In genomic region chr2:196171248-196171871, GRCh38 we compare ENCODE assay signal across 8 cellular contexts. TPM values are rescaled to one million over a fixed set of nuclear protein-coding genes. Genes with fewer than 3 reads are reported as not detected.
DNase-seq lines count a peak whose midpoint lies in the region; FAIRE-seq and TF ChIP-seq lines count a peak whose summit lies in the region.

TSS of gene STK17B (minus strand) at chr2:196171578. CDS start at chr2:196163383, 8,195 bp downstream.

- H2AFZ ChIP-seq in neuron (ENCODE audit: low read depth, low read length), result peak within 1 kb of the TSS; percentile 90

- H3K36me3 ChIP-seq in SJCRH30, result peaks cover 27% of the 10 kb centered on the region
- no peaks in the 10 kb centered on the region for H3K36me3 ChIP-seq in neuron (ENCODE audit: insufficient read depth, low read length)

- H3K9me3 ChIP-seq in SJCRH30 (replicated peaks) (no peaks in the 10 kb centered on the region), neuron (ENCODE audit: low read length) (no peaks in the 10 kb centered on the region)

- H3K27me3 ChIP-seq in SJCRH30 (no peaks in the 10 kb centered on the region), neuron (ENCODE audit: insufficient read depth, low read length) (peaks cover 15% of the 10 kb centered on the region)

- DNase-seq in ELR (ENCODE audit: low read depth) (peak; percentile 97), H54 (ENCODE audit: insufficient read length, low spot score) (peak; percentile 90), M059J (ENCODE audit: low read depth) (peak; percentile 91), SJCRH30 (peak; percentile 99), foreskin melanocyte (peak; percentile 85), stromal cell of bone marrow (ENCODE audit: low read depth) (peak; percentile 85)
- DNase-seq in activated gamma-delta T cell treated with anti-CD3 and anti-CD28 coated beads, Interleukin-2, amount 50 U/mL, for 16 hours (ENCODE audit: low read depth), result peak; percentile 96

- peak; percentile 98 for TF ChIP-seq POLR2A in H54 (IDR thresholded peaks at IDR 0.05; ENCODE audit: low read depth, low read length)

- peak; percentile 78 for FAIRE-seq in H54 (lab: Jason Lieb, UNC)

- H3K4me3 ChIP-seq in SJCRH30 (peak within 1 kb of the TSS; percentile 99), neuron (ENCODE audit: low read length) (peak within 1 kb of the TSS; percentile 65)

- H3K4me1 ChIP-seq in SJCRH30 (peaks cover 31% of the 10 kb centered on the region), neuron (ENCODE audit: insufficient read depth, low read length) (peaks cover 8% of the 10 kb centered on the region)

- peak within 1 kb of the TSS; percentile 92 for H3K27ac ChIP-seq in SJCRH30

RNA-seq across cellular contexts. Expression of gene STK17B, which starts in this region (rescaled TPM):
- total RNA-seq in M059J (2014; rRNA removed; shearing (Covaris generic)), result 11.3 and 11.8 TPM in 2 replicates
- total RNA-seq in SJCRH30 (2014; rRNA removed; shearing (Covaris generic)), result 138 and 165 TPM in 2 replicates

Comparison
In these comparisons a context has a peak if more than half of its experiments do, and no peak if none do; other contexts are left out.
1. Peak in every context shown above with its lines: DNase-seq, H3K4me3 ChIP-seq and H3K27ac ChIP-seq.
2. RNA of gene STK17B (total RNA-seq): 138 to 165 TPM in SJCRH30; 11.3 to 11.8 TPM in M059J; every median in the first group is over 10 times any median in the second.